12 cellular contexts compared by ENCODE assay signal in genomic region chr5:75192804-75193203, GRCh38. TPM values are rescaled to one million over a fixed set of nuclear protein-coding genes. Genes with fewer than 3 reads are reported as not detected.
"Had no signal": no experiment of that assay in that cellular context is flagged by ENCODE, and none has a peak within 500 bp of the region (broad histone marks: within the 10 kb centered on the region; RNA-seq: fewer than 3 reads in every experiment).

No MANE protein-coding gene starts in this region.

- H3K27me3 Mint-ChIP-seq: memory B cell; naive thymus-derived CD8-positive, alpha-beta T cell had no signal

- DNase-seq: activated CD8-positive, alpha-beta memory T cell treated with anti-CD3 and anti-CD28 coated beads, Interleukin-2, amount 50 U/mL, for 48 hours; activated effector memory CD4-positive, alpha-beta T cell treated with Interleukin-2 at 50 U/mL for 16 hours; adrenal gland; kidney; left ventricle myocardium inferior; naive thymus-derived CD8-positive, alpha-beta T cell; sigmoid colon; spleen; T-helper 2 cell had no signal

- ATAC-seq: naive thymus-derived CD8-positive, alpha-beta T cell; WTC11 had no signal

- H3K4me3 Mint-ChIP-seq: memory B cell; naive thymus-derived CD8-positive, alpha-beta T cell; WTC11 had no signal

- H3K9me3 Mint-ChIP-seq: memory B cell; naive thymus-derived CD8-positive, alpha-beta T cell; WTC11 had no signal

- H3K4me1 Mint-ChIP-seq: memory B cell; naive thymus-derived CD8-positive, alpha-beta T cell; WTC11 had no signal

- H3K36me3 Mint-ChIP-seq: memory B cell, WTC11 had no signal

- H3K27ac Mint-ChIP-seq: memory B cell; naive thymus-derived CD8-positive, alpha-beta T cell; WTC11 had no signal

RNA-seq across cellular contexts. Expression of gene ANKRD31, which starts 43.9 kb away (rescaled TPM):
- total RNA-seq: SJSA1 had no signal
